In the genomic region with DNA sequence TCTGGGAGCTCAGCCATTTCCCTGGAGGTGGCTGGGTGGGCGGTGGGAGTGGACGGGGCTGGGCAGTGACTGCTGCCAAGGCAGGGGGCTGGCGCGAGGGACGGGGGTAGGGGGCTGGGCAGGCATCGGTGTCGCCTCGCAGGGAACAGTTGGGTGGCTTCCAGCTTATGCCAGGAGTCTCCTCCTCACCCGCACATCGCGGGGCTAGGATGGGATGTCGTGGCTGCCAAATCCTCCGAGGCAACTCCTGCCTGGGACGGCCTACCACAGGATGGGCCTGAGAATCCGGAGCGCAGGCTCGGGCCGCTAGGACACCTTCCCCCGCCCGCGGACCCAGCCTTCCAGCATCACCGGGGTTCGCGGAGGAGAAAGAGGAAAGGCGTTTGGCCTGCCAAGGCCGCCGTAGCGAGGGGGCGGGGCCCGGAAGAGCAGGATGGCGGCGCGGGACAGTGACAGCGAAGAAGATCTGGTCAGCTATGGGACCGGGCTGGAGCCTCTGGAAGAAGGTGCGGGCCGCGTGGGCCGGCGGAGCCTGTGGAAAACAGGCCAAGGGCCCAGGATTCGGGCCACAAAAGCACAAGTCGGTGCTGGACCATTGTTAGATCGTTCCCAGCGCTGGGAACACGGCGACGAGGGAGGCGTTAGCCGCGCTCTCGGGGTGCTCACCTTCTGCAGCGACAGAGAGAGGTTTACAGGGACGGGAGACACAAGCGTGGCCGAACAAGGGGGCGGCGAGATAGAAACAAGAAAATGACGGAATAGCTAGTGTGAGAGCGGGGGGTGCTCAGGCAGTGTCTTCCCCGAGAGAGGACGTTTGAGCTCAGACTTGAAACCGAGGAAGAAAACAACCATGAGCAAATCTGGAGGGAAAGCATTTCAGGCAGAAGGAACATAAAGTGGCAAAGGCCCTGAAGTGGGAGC, we compare ENCODE assay signal across 1 cellular context.
TF ChIP-seq lines count a peak whose summit lies in the region.

A gene with protein sequence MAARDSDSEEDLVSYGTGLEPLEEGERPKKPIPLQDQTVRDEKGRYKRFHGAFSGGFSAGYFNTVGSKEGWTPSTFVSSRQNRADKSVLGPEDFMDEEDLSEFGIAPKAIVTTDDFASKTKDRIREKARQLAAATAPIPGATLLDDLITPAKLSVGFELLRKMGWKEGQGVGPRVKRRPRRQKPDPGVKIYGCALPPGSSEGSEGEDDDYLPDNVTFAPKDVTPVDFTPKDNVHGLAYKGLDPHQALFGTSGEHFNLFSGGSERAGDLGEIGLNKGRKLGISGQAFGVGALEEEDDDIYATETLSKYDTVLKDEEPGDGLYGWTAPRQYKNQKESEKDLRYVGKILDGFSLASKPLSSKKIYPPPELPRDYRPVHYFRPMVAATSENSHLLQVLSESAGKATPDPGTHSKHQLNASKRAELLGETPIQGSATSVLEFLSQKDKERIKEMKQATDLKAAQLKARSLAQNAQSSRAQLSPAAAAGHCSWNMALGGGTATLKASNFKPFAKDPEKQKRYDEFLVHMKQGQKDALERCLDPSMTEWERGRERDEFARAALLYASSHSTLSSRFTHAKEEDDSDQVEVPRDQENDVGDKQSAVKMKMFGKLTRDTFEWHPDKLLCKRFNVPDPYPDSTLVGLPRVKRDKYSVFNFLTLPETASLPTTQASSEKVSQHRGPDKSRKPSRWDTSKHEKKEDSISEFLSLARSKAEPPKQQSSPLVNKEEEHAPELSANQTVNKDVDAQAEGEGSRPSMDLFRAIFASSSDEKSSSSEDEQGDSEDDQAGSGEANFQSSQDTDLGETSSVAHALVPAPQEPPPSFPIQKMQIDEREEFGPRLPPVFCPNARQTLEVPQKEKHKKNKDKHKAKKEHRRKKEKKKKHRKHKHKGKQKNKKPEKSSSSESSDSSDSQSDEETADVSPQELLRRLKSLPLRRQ (plus strand): TSS at position 421 of the 921 bp plus-strand sequence. CDS start 13 bp downstream, at position 434.

TF ChIP-seq in HepG2, 621 proteins besides CTCF, POLR2A, EP300 and RAD21 (continued from another document and continues in another):
- TF ChIP-seq, protein P1, sequence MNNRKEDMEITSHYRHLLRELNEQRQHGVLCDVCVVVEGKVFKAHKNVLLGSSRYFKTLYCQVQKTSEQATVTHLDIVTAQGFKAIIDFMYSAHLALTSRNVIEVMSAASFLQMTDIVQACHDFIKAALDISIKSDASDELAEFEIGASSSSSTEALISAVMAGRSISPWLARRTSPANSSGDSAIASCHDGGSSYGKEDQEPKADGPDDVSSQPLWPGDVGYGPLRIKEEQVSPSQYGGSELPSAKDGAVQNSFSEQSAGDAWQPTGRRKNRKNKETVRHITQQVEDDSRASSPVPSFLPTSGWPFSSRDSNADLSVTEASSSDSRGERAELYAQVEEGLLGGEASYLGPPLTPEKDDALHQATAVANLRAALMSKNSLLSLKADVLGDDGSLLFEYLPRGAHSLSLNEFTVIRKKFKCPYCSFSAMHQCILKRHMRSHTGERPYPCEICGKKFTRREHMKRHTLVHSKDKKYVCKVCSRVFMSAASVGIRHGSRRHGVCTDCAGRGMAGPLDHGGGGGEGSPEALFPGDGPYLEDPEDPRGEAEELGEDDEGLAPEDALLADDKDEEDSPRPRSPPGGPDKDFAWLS (CRISPR knock-in tag; IDR thresholded peaks at IDR 0.05; ENCODE audit: borderline replicate concordance): 0 out of 2 replicates have a peak, but pooled peaks have one; percentile 42
- peak; percentile 56; the same call in 1 of the 2 replicates for TF ChIP-seq ZNF607 (CRISPR knock-in tag; IDR thresholded peaks at IDR 0.05; ENCODE audit: borderline replicate concordance)
- peak; percentile 87 for TF ChIP-seq SALL1 (CRISPR knock-in tag; IDR thresholded peaks at IDR 0.05)
- TF ChIP-seq, protein P2, sequence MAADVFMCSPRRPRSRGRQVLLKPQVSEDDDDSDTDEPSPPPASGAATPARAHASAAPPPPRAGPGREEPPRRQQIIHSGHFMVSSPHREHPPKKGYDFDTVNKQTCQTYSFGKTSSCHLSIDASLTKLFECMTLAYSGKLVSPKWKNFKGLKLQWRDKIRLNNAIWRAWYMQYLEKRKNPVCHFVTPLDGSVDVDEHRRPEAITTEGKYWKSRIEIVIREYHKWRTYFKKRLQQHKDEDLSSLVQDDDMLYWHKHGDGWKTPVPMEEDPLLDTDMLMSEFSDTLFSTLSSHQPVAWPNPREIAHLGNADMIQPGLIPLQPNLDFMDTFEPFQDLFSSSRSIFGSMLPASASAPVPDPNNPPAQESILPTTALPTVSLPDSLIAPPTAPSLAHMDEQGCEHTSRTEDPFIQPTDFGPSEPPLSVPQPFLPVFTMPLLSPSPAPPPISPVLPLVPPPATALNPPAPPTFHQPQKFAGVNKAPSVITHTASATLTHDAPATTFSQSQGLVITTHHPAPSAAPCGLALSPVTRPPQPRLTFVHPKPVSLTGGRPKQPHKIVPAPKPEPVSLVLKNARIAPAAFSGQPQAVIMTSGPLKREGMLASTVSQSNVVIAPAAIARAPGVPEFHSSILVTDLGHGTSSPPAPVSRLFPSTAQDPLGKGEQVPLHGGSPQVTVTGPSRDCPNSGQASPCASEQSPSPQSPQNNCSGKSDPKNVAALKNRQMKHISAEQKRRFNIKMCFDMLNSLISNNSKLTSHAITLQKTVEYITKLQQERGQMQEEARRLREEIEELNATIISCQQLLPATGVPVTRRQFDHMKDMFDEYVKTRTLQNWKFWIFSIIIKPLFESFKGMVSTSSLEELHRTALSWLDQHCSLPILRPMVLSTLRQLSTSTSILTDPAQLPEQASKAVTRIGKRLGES (CRISPR knock-in tag; IDR thresholded peaks at IDR 0.05; ENCODE audit: borderline replicate concordance): no peak
- TF ChIP-seq TCF12 (IDR thresholded peaks at IDR 0.05): no peak
- TF ChIP-seq TCF12 (CRISPR knock-in tag; IDR thresholded peaks at IDR 0.05): no peak
- peak in 1 of 2 experiments; percentile 94; a peak in 2 of 4 replicates for TF ChIP-seq KLF16 (CRISPR knock-in tag; IDR thresholded peaks at IDR 0.05)
- TF ChIP-seq HOXD1 (CRISPR knock-in tag; IDR thresholded peaks at IDR 0.05): no peak
- TF ChIP-seq NR2F2 (IDR thresholded peaks at IDR 0.05; ENCODE audit: borderline replicate concordance, low read depth): peak; percentile 13; the same call in 1 of the 2 replicates
- no peak; the same call in 1 of the 2 replicates for TF ChIP-seq PITX1 (CRISPR knock-in tag; IDR thresholded peaks at IDR 0.05)
- no peak for TF ChIP-seq ZNF430 (CRISPR knock-in tag; IDR thresholded peaks at IDR 0.05)
- TF ChIP-seq, protein P3, sequence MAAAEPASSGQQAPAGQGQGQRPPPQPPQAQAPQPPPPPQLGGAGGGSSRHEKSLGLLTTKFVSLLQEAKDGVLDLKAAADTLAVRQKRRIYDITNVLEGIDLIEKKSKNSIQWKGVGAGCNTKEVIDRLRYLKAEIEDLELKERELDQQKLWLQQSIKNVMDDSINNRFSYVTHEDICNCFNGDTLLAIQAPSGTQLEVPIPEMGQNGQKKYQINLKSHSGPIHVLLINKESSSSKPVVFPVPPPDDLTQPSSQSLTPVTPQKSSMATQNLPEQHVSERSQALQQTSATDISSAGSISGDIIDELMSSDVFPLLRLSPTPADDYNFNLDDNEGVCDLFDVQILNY (CRISPR knock-in tag; conservative IDR thresholded peaks at IDR 0.05): peak; percentile 77
- TF ChIP-seq, protein P4, sequence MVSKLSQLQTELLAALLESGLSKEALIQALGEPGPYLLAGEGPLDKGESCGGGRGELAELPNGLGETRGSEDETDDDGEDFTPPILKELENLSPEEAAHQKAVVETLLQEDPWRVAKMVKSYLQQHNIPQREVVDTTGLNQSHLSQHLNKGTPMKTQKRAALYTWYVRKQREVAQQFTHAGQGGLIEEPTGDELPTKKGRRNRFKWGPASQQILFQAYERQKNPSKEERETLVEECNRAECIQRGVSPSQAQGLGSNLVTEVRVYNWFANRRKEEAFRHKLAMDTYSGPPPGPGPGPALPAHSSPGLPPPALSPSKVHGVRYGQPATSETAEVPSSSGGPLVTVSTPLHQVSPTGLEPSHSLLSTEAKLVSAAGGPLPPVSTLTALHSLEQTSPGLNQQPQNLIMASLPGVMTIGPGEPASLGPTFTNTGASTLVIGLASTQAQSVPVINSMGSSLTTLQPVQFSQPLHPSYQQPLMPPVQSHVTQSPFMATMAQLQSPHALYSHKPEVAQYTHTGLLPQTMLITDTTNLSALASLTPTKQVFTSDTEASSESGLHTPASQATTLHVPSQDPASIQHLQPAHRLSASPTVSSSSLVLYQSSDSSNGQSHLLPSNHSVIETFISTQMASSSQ (IDR thresholded peaks at IDR 0.05; ENCODE audit: low read depth): no peak
- TF ChIP-seq, protein P4 (CRISPR knock-in tag; IDR thresholded peaks at IDR 0.05; ENCODE audit: borderline replicate concordance): peak; percentile 70; the same call in 1 of the 2 replicates
- TF ChIP-seq, protein P5, sequence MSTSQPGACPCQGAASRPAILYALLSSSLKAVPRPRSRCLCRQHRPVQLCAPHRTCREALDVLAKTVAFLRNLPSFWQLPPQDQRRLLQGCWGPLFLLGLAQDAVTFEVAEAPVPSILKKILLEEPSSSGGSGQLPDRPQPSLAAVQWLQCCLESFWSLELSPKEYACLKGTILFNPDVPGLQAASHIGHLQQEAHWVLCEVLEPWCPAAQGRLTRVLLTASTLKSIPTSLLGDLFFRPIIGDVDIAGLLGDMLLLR (CRISPR knock-in tag; IDR thresholded peaks at IDR 0.05): no peak
- no peak for TF ChIP-seq ZNF790 (CRISPR knock-in tag; IDR thresholded peaks at IDR 0.05; ENCODE audit: borderline replicate concordance)
- TF ChIP-seq ZNF550 (CRISPR knock-in tag; IDR thresholded peaks at IDR 0.05; ENCODE audit: borderline replicate concordance): no peak
- TF ChIP-seq ZFX (CRISPR knock-in tag; IDR thresholded peaks at IDR 0.05; ENCODE audit: low read depth): peak; percentile 91
- TF ChIP-seq ZNF556 (CRISPR knock-in tag; IDR thresholded peaks at IDR 0.05; ENCODE audit: borderline replicate concordance): peak; percentile 87; the same call in 1 of the 2 replicates
- no peak for TF ChIP-seq ZNF30 (CRISPR knock-in tag; IDR thresholded peaks at IDR 0.05)
- no peak for TF ChIP-seq NPAS2 (CRISPR knock-in tag; IDR thresholded peaks at IDR 0.05; ENCODE audit: borderline replicate concordance)
- peak; percentile 84; the same call in 1 of the 2 replicates for TF ChIP-seq NRL (CRISPR knock-in tag; IDR thresholded peaks at IDR 0.05; ENCODE audit: borderline replicate concordance)
- TF ChIP-seq TEAD3 (CRISPR knock-in tag; optimal IDR thresholded peaks at IDR 0.05; ENCODE audit: borderline replicate concordance): peak; percentile 79
- TF ChIP-seq, protein P6, sequence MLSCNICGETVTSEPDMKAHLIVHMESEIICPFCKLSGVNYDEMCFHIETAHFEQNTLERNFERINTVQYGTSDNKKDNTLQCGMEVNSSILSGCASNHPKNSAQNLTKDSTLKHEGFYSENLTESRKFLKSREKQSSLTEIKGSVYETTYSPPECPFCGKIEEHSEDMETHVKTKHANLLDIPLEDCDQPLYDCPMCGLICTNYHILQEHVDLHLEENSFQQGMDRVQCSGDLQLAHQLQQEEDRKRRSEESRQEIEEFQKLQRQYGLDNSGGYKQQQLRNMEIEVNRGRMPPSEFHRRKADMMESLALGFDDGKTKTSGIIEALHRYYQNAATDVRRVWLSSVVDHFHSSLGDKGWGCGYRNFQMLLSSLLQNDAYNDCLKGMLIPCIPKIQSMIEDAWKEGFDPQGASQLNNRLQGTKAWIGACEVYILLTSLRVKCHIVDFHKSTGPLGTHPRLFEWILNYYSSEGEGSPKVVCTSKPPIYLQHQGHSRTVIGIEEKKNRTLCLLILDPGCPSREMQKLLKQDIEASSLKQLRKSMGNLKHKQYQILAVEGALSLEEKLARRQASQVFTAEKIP (CRISPR knock-in tag; IDR thresholded peaks at IDR 0.05; ENCODE audit: borderline replicate concordance): no peak
- TF ChIP-seq ZFP62 (CRISPR knock-in tag; IDR thresholded peaks at IDR 0.05): no peak
- TF ChIP-seq MED8 (CRISPR knock-in tag; IDR thresholded peaks at IDR 0.05; ENCODE audit: insufficient replicate concordance): peak; percentile 61
- no peak for TF ChIP-seq HNRNPK (IDR thresholded peaks at IDR 0.05; ENCODE audit: low read depth, low read length, poor library complexity, severe bottlenecking)
- peak; percentile 73; the same call in 1 of the 2 replicates for TF ChIP-seq MYC (CRISPR knock-in tag; IDR thresholded peaks at IDR 0.05; ENCODE audit: borderline replicate concordance)
- TF ChIP-seq GFI1 (CRISPR knock-in tag; IDR thresholded peaks at IDR 0.05; ENCODE audit: borderline replicate concordance): peak; percentile 64; the same call in 1 of the 2 replicates
- TF ChIP-seq, protein P7, sequence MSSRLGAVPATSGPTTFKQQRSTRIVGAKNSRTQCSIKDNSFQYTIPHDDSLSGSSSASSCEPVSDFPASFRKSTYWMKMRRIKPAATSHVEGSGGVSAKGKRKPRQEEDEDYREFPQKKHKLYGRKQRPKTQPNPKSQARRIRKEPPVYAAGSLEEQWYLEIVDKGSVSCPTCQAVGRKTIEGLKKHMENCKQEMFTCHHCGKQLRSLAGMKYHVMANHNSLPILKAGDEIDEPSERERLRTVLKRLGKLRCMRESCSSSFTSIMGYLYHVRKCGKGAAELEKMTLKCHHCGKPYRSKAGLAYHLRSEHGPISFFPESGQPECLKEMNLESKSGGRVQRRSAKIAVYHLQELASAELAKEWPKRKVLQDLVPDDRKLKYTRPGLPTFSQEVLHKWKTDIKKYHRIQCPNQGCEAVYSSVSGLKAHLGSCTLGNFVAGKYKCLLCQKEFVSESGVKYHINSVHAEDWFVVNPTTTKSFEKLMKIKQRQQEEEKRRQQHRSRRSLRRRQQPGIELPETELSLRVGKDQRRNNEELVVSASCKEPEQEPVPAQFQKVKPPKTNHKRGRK (CRISPR knock-in tag; IDR thresholded peaks at IDR 0.05): no peak
- TF ChIP-seq, protein P8, sequence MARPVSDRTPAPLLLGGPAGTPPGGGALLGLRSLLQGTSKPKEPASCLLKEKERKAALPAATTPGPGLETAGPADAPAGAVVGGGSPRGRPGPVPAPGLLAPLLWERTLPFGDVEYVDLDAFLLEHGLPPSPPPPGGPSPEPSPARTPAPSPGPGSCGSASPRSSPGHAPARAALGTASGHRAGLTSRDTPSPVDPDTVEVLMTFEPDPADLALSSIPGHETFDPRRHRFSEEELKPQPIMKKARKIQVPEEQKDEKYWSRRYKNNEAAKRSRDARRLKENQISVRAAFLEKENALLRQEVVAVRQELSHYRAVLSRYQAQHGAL (CRISPR knock-in tag; IDR thresholded peaks at IDR 0.05; ENCODE audit: not compliant biosample characterization): no peak
- TF ChIP-seq ZNF350 (CRISPR knock-in tag; IDR thresholded peaks at IDR 0.05; ENCODE audit: borderline replicate concordance, low read depth): peak; percentile 90
- TF ChIP-seq ZNF431 (CRISPR knock-in tag; IDR thresholded peaks at IDR 0.05; ENCODE audit: borderline replicate concordance, low read depth): 0 out of 2 replicates have a peak, but pooled peaks have one; percentile 70
- peak; percentile 89 for TF ChIP-seq IKZF4 (CRISPR knock-in tag; IDR thresholded peaks at IDR 0.05; ENCODE audit: borderline replicate concordance, low read depth, not compliant biosample characterization)
- TF ChIP-seq ZNF337 (CRISPR knock-in tag; IDR thresholded peaks at IDR 0.05; ENCODE audit: borderline replicate concordance, low read depth): no peak; the same call in 1 of the 2 replicates
- no peak for TF ChIP-seq ONECUT2 (CRISPR knock-in tag; IDR thresholded peaks at IDR 0.05)
- peak; percentile 97 for TF ChIP-seq GATAD1 (CRISPR knock-in tag; IDR thresholded peaks at IDR 0.05)
